28 cellular contexts compared by ENCODE assay signal in the genomic region with DNA sequence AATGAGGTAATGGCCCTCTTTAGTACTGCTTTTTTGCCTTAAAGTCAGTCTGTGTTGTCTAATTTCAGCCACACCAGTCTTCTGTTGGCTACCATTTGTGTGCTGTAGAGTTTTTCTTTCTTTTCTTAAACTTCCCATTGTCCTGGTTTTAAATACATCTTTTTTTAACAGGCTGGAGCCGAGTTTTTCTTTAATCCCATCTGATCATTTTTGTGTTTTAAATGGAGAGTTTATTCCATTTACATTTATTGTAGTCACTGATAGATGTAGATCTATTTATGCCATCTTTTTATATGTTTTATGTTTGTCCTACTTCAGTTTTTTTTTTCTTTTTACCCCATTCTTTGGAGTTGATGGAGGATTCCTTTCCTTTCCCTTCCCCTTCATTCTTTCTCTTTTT.
"Had no signal": no experiment of that assay in that cellular context is flagged by ENCODE, and none has a peak within 500 bp of the region (broad histone marks: within the 10 kb centered on the region; RNA-seq: fewer than 3 reads in every experiment).

No MANE protein-coding gene starts in this region.

- H3K27ac Mint-ChIP-seq: activated CD4-positive, alpha-beta T cell treated with anti-CD3 and anti-CD28 coated beads, Interleukin-2, amount 10 ng/mL, durations not matched to agents 24 days and 14 days; activated T-helper 1 cell treated with anti-CD3 and anti-CD28 coated beads, Interleukin-12 subunit alpha, Interleukin-12 subunit beta, Interleukin-2, Interleukin-4 antibody, amounts not matched to agents 30 ng/mL and 10 ng/mL and 1 ng/mL, durations not matched to agents 14 hours and 24 hours and 36 hours; dendritic cell treated with granulocyte-macrophage colony-stimulating factor and Interleukin-4, amounts not matched to agents 40 ng/mL and 50 ng/mL, for 4 days; T-helper 17 cell had no signal

- DNase-seq: activated CD4-positive, alpha-beta T cell treated with anti-CD3 and anti-CD28 coated beads, Interleukin-2, amount 10 ng/mL, durations not matched to agents 24 days and 14 days; activated CD4-positive, CD25-positive, alpha-beta regulatory T cell treated with anti-CD3 and anti-CD28 coated beads, Interleukin-2, amount 50 U/mL, for 72 hours; activated gamma-delta T cell; activated naive CD4-positive, alpha-beta T cell treated with anti-CD3 and anti-CD28 coated beads, Interleukin-2, amount 10 ng/mL, durations not matched to agents 7 days and 5 days; gastrocnemius medialis; glutamatergic neuron; islet precursor cell; left ventricle myocardium inferior; mucosa of descending colon; nucleus accumbens; pancreas; retina; stimulated activated CD4-positive, alpha-beta T cell treated with anti-CD3 and anti-CD28 coated beads, Interleukin-12 subunit alpha, Interleukin-12 subunit beta, amount 100 ng/mL, for 4 hours; stimulated activated CD4-positive, alpha-beta T cell treated with anti-CD3 and anti-CD28 coated beads, Interleukin-4, amount 100 ng/mL, for 1 hour; T-helper 17 cell; T1000; tibial artery; upper lobe of right lung had no signal

- H3K4me3 ChIP-seq: gastrocnemius medialis, left ventricle myocardium inferior, lung, mucosa of descending colon, pancreas, prostate gland, skin epidermis, suprapubic skin, tibial artery, upper lobe of right lung had no signal

- H3K4me1 ChIP-seq: prostate gland, tibial artery, upper lobe of right lung had no signal

- H3K9me3 ChIP-seq: prostate gland had no signal

- H3K4me3 Mint-ChIP-seq: activated CD4-positive, alpha-beta T cell treated with anti-CD3 and anti-CD28 coated beads, Interleukin-2, amount 10 ng/mL, durations not matched to agents 24 days and 14 days; activated naive CD4-positive, alpha-beta T cell treated with anti-CD3 and anti-CD28 coated beads, Interleukin-2, amount 10 ng/mL, durations not matched to agents 7 days and 5 days; activated T-helper 1 cell treated with anti-CD3 and anti-CD28 coated beads, Interleukin-12 subunit alpha, Interleukin-12 subunit beta, Interleukin-2, Interleukin-4 antibody, amounts not matched to agents 30 ng/mL and 10 ng/mL and 1 ng/mL, durations not matched to agents 14 hours and 24 hours and 36 hours; central memory CD8-positive, alpha-beta T cell; dendritic cell treated with granulocyte-macrophage colony-stimulating factor and Interleukin-4, amounts not matched to agents 40 ng/mL and 50 ng/mL, for 4 days; neural crest cell; T-helper 17 cell had no signal

- H3K36me3 ChIP-seq: prostate gland had no signal

- H3K27me3 Mint-ChIP-seq: activated CD4-positive, alpha-beta T cell treated with anti-CD3 and anti-CD28 coated beads, Interleukin-2, amount 10 ng/mL, durations not matched to agents 24 days and 14 days; activated naive CD4-positive, alpha-beta T cell treated with anti-CD3 and anti-CD28 coated beads, Interleukin-2, amount 10 ng/mL, durations not matched to agents 7 days and 5 days; central memory CD8-positive, alpha-beta T cell; dendritic cell treated with granulocyte-macrophage colony-stimulating factor and Interleukin-4, amounts not matched to agents 40 ng/mL and 50 ng/mL, for 4 days; T-helper 17 cell had no signal

- ATAC-seq: gastrocnemius medialis, mucosa of descending colon, pancreas, sciatic nerve, SK-N-SH treated with all-trans-retinoic acid at 6 μM for 48 hours, T-helper 17 cell, upper lobe of right lung had no signal

- H3K27ac ChIP-seq: gastrocnemius medialis, left ventricle myocardium inferior, pancreas, prostate gland, skin epidermis, suprapubic skin, tibial artery, upper lobe of right lung had no signal

- H3K27me3 ChIP-seq: gastrocnemius medialis, pancreas, suprapubic skin, tibial artery, upper lobe of right lung had no signal
